Comparison of ENCODE assay signal across 17 cellular contexts in the genomic region with DNA sequence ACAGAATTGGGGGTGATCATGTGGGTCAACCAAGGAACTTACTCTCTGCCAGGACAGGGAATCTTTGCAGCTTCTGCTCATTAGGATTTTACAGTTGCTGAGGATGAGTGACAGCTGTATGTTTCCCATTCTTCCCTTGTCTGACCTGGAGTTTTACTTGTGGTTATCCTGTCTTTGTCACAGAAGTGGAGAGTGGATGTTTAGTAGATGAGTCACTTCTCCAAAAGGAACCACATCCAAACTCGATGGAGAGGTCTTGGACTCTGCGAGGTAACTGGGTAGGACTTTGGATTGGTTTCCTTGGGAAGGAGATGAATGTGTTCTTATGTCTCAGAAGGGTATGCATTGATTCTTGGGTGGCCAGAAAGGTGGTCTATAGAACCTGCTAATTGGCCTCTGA. TPM values are rescaled to one million over a fixed set of nuclear protein-coding genes. Genes with fewer than 3 reads are reported as not detected.
DNase-seq lines count a peak whose midpoint lies in the region; ATAC-seq, FAIRE-seq and TF ChIP-seq lines count a peak whose summit lies in the region.
"Had no signal": no experiment of that assay in that cellular context is flagged by ENCODE, and none has a peak within 500 bp of the region (broad histone marks: within the 10 kb centered on the region; RNA-seq: fewer than 3 reads in every experiment).

No MANE protein-coding gene starts in this region.

- no peak for TF ChIP-seq EP300 in SK-N-SH (IDR thresholded peaks at IDR 0.05; ENCODE audit: borderline replicate concordance in 1 of 2, low read depth in 1 of 2, low read length in 1 of 2)

- no peak overlapping the region for H2BK20ac ChIP-seq in H9 (ENCODE audit: low read depth, low read length, poor library complexity, severe bottlenecking)

- H3K4me3 Mint-ChIP-seq in osteocyte (ENCODE audit: unreplicated experiment): no peak overlapping the region
- H3K4me3 Mint-ChIP-seq in H9: no peak overlapping the region
- H3K4me3 Mint-ChIP-seq in activated CD8-positive, alpha-beta T cell treated with anti-CD3 and anti-CD28 coated beads for 36 hours: no peak overlapping the region
- H3K4me3 Mint-ChIP-seq: type B pancreatic cell had no signal

- 34% methylated on average over 2 of the region's 2 CpGs for WGBS in SK-N-SH (ENCODE audit: low lambda C conversion rate)
- WGBS in H9 (ENCODE audit: extremely low coverage, insufficient read length, low lambda C conversion rate): no CpG with 5 or more reads among the region's 2 CpGs

- H3K27me3 ChIP-seq in SK-N-SH (ENCODE audit: insufficient read depth): no peaks in the 10 kb centered on the region
- no peaks in the 10 kb centered on the region for H3K27me3 ChIP-seq in H9 (ENCODE audit: insufficient read depth, low read length)

- peak; percentile 94 for FAIRE-seq in RCC 7860 (lab: Jason Lieb, UNC)

- H3K27ac Mint-ChIP-seq in osteocyte (ENCODE audit: unreplicated experiment) (peak overlapping the region; percentile 2), H9 (no peak overlapping the region; a peak in 1 of 7 replicates)
- no peak overlapping the region for H3K27ac Mint-ChIP-seq in activated CD8-positive, alpha-beta T cell treated with anti-CD3 and anti-CD28 coated beads for 36 hours
- H3K27ac Mint-ChIP-seq: type B pancreatic cell had no signal

- H4K20me1 ChIP-seq in SK-N-SH (ENCODE audit: insufficient read depth) (no peaks in the 10 kb centered on the region), H9 (ENCODE audit: control insufficient read depth, insufficient read depth, insufficient read length) (no peaks in the 10 kb centered on the region)

- POLR2A ChIA-PET in SK-N-SH (lab: Yijun Ruan, JAX): no interaction called here
- POLR2A ChIA-PET in activated CD8-positive, alpha-beta T cell treated with anti-CD3 and anti-CD28 coated beads for 36 hours (lab: Charles Lee): no interaction called here

- no peak overlapping the region for H2AK5ac ChIP-seq in H9 (ENCODE audit: insufficient read length, low read length)

- TF ChIP-seq CTCF in SK-N-SH (IDR thresholded peaks at IDR 0.05) (no peak), epithelial cell of esophagus (IDR thresholded peaks at IDR 0.05; ENCODE audit: insufficient read depth, low read depth, low read length, missing control alignments) (no peak), osteocyte (IDR thresholded peaks at IDR 0.05) (no peak), H9 (conservative IDR thresholded peaks at IDR 0.05) (no peak)
- no peak for TF ChIP-seq CTCF in activated CD8-positive, alpha-beta T cell treated with anti-CD3 and anti-CD28 coated beads for 36 hours (IDR thresholded peaks at IDR 0.05)

- peaks cover 68% of the 10 kb centered on the region for H3K4me1 Mint-ChIP-seq in osteocyte (ENCODE audit: unreplicated experiment)
- H3K4me1 Mint-ChIP-seq in H9: peaks cover 24 to 26% of the 10 kb centered on the region in 2 experiments
- H3K4me1 Mint-ChIP-seq in activated CD8-positive, alpha-beta T cell treated with anti-CD3 and anti-CD28 coated beads for 36 hours (ENCODE audit: low read depth): no peaks in the 10 kb centered on the region

- no peak overlapping the region for H2BK12ac ChIP-seq in H9 (ENCODE audit: insufficient read length, low read depth, low read length)

- no peak overlapping the region for H3K4ac ChIP-seq in H9 (ENCODE audit: low read depth, low read length)

- H3K18ac ChIP-seq in H9 (ENCODE audit: insufficient read length, low read depth, low read length): no peak overlapping the region

- no peak overlapping the region for H4K5ac ChIP-seq in H9 (ENCODE audit: insufficient read length, low read depth, low read length)

- H2BK120ac ChIP-seq in H9 (ENCODE audit: low read depth, low read length, poor library complexity, severe bottlenecking): no peak overlapping the region

- H3K4me1 ChIP-seq in SK-N-SH (ENCODE audit: control insufficient read depth in 1 of 2, insufficient read depth in 2 of 2, low read depth in 1 of 2, low read length in 1 of 2) (no peaks in the 10 kb centered on the region), H9 (ENCODE audit: insufficient read depth, low read length) (no peaks in the 10 kb centered on the region; the same call in 1 of the 2 replicates)
- H3K4me1 ChIP-seq: lower lobe of right lung had no signal

- no peaks in the 10 kb centered on the region for H3K9me3 ChIP-seq in SK-N-SH
- H3K9me3 ChIP-seq in H9 (ENCODE audit: control insufficient read depth, low read depth, low read length): no peaks in the 10 kb centered on the region
- H3K9me3 ChIP-seq: lower lobe of right lung had no signal

- no peak overlapping the region for H3K14ac ChIP-seq in H9 (ENCODE audit: insufficient read depth, low read length)

- no peak for TF ChIP-seq RAD21 in SK-N-SH (IDR thresholded peaks at IDR 0.05; ENCODE audit: low read length)

- ATAC-seq in SK-N-SH treated with all-trans-retinoic acid at 6 μM for 48 hours: no peak
- no peak for ATAC-seq in activated CD8-positive, alpha-beta T cell treated with anti-CD3 and anti-CD28 coated beads for 36 hours
- ATAC-seq: lower lobe of right lung had no signal

- no peak overlapping the region for H4K91ac ChIP-seq in H9 (ENCODE audit: insufficient read length, low read depth, low read length)

- H3K4me2 ChIP-seq in SK-N-SH (no peak overlapping the region), H9 (ENCODE audit: insufficient read depth, insufficient read length, low read length) (no peak overlapping the region)

- H3K4me3 ChIP-seq in SK-N-SH (ENCODE audit: low read depth in 2 of 2, low read length in 1 of 2): no peak overlapping the region
- no peak overlapping the region for H3K4me3 ChIP-seq in epithelial cell of esophagus (ENCODE audit: low read length)
- H3K4me3 ChIP-seq: lower lobe of right lung, SK-N-MC had no signal

- H3K36me3 Mint-ChIP-seq in osteocyte (ENCODE audit: unreplicated experiment) (no peaks in the 10 kb centered on the region), H9 (ENCODE audit: insufficient read depth in 1 of 3, low read depth in 3 of 3) (peaks cover 0 to 2% (median 0%) of the 10 kb centered on the region in 3 experiments; a peak in 3 of 7 replicates)
- H3K36me3 Mint-ChIP-seq in activated CD8-positive, alpha-beta T cell treated with anti-CD3 and anti-CD28 coated beads for 36 hours (ENCODE audit: low read depth): no peaks in the 10 kb centered on the region
- H3K36me3 Mint-ChIP-seq: type B pancreatic cell had no signal

- DNase-seq in SK-N-SH: no peak
- peak; percentile 77 for DNase-seq in RCC 7860 (ENCODE audit: low spot score)
- DNase-seq in epithelial cell of esophagus (ENCODE audit: low read depth): peak; percentile 58
- DNase-seq in osteocyte (ENCODE audit: extremely low spot score, unreplicated experiment): no peak
- DNase-seq in H9: no peak
- DNase-seq in activated CD8-positive, alpha-beta T cell treated with anti-CD3 and anti-CD28 coated beads for 36 hours: no peak
- no peak for DNase-seq in activated gamma-delta T cell (lab: John Stamatoyannopoulos, UW)
- DNase-seq: activated CD4-positive, CD25-positive, alpha-beta regulatory T cell; activated T-cell treated with anti-CD3 and anti-CD28 coated beads for 4 hours; effector CD8-positive, alpha-beta T cell; lower lobe of right lung; NCI-H2029 treated with DMSO at 0.1 percent for 48 hours; NCI-H774 had no signal

- H3T11ph ChIP-seq in H9 (ENCODE audit: low read length): no peak overlapping the region

- H2AFZ ChIP-seq in SK-N-SH (ENCODE audit: low read depth): no peak overlapping the region
- no peak overlapping the region for H2AFZ ChIP-seq in H9 (ENCODE audit: low read length)

- H3K27me3 Mint-ChIP-seq in osteocyte (ENCODE audit: unreplicated experiment) (no peaks in the 10 kb centered on the region), H9 (ENCODE audit: low read depth) (no peaks in the 10 kb centered on the region)
- H3K27me3 Mint-ChIP-seq in activated CD8-positive, alpha-beta T cell treated with anti-CD3 and anti-CD28 coated beads for 36 hours: no peaks in the 10 kb centered on the region
- H3K27me3 Mint-ChIP-seq: type B pancreatic cell had no signal

- H3K9me2 ChIP-seq in SK-N-SH: no peaks in the 10 kb centered on the region

- H2BK15ac ChIP-seq in H9 (ENCODE audit: low read depth, low read length): no peak overlapping the region

- no peaks in the 10 kb centered on the region for H3F3A ChIP-seq in SK-N-SH (replicated peaks; ENCODE audit: insufficient read depth)

- no peaks in the 10 kb centered on the region for H3K9me3 Mint-ChIP-seq in osteocyte (ENCODE audit: unreplicated experiment)
- H3K9me3 Mint-ChIP-seq in H9: no peaks in the 10 kb centered on the region
- H3K9me3 Mint-ChIP-seq in activated CD8-positive, alpha-beta T cell treated with anti-CD3 and anti-CD28 coated beads for 36 hours: no peaks in the 10 kb centered on the region
- H3K9me3 Mint-ChIP-seq: type B pancreatic cell had no signal

- H3K36me3 ChIP-seq in SK-N-SH (replicated peaks in 1 of 2; ENCODE audit: control insufficient read depth in 1 of 2, insufficient read depth in 2 of 2, low read length in 1 of 2): no peaks in the 10 kb centered on the region
- H3K36me3 ChIP-seq: lower lobe of right lung had no signal

- intact Hi-C loops in activated CD8-positive, alpha-beta T cell treated with anti-CD3 and anti-CD28 coated beads for 36 hours (cut with micrococcal nuclease): no loop called here

- H4K8ac ChIP-seq in H9 (replicated peaks; ENCODE audit: insufficient read length, low read depth, low read length): no peak overlapping the region

- H3K9ac ChIP-seq in SK-N-SH: no peak overlapping the region
- H3K9ac ChIP-seq in H9 (ENCODE audit: extremely low read depth, insufficient read length, low read length): no peak overlapping the region

- H2BK5ac ChIP-seq in H9 (ENCODE audit: insufficient read length, low read length): no peak overlapping the region

- H3K79me1 ChIP-seq in H9 (ENCODE audit: insufficient read depth, low read depth, low read length, poor library complexity, severe bottlenecking): no peaks in the 10 kb centered on the region

- no peak overlapping the region for H3K56ac ChIP-seq in H9 (ENCODE audit: insufficient read length, low read depth, low read length)

- no peak overlapping the region for H3K23ac ChIP-seq in H9 (ENCODE audit: insufficient read length, low read depth, low read length)

- no peaks in the 10 kb centered on the region for H3K79me2 ChIP-seq in SK-N-SH (ENCODE audit: insufficient read depth)
- no peaks in the 10 kb centered on the region for H3K79me2 ChIP-seq in H9 (ENCODE audit: insufficient read depth, low read length)

- CTCF ChIA-PET in SK-N-SH (lab: Yijun Ruan, JAX): interaction anchor here (1.0 kb wide), 1 partner anchor 22 kb away, joined by 3 read pairs; no protein-coding TSS in a partner anchor
- CTCF ChIA-PET in activated CD8-positive, alpha-beta T cell treated with anti-CD3 and anti-CD28 coated beads for 36 hours (lab: Charles Lee): no interaction called here

- H3K27ac ChIP-seq in SK-N-SH (ENCODE audit: low read depth in 2 of 2, low read length in 1 of 2) (no peak overlapping the region), H9 (ENCODE audit: insufficient read length, low read depth, low read length) (no peak overlapping the region)
- H3K27ac ChIP-seq: 22Rv1, lower lobe of right lung, SK-N-MC had no signal

- no peaks in the 10 kb centered on the region for H3K23me2 ChIP-seq in H9 (ENCODE audit: insufficient read length, low read depth, low read length, poor library complexity, severe bottlenecking)

RNA-seq across cellular contexts. Expression of a gene that starts 53.8 kb away (rescaled TPM):
- polyA plus RNA-seq in SK-N-SH (2012; rRNA removed): 0.07 and 0.18 TPM in 2 replicates
- 0.18 and 0.39 TPM in 2 replicates for polyA plus RNA-seq in SK-N-SH (2012; cell fraction: cytosol; rRNA removed)
- polyA plus RNA-seq in SK-N-SH (2012; cell fraction: nucleus; rRNA removed): 0.21 and 0.22 TPM in 2 replicates
- total RNA-seq in osteocyte (0.39 and 0.73 TPM in 2 replicates), H9 (2021) (181 and 185 TPM in 2 replicates)
- 10 to 100 TPM; 15.2 to 15.5 TPM for total RNA-seq in activated CD8-positive, alpha-beta T cell treated with anti-CD3 and anti-CD28 coated beads for 36 hours

Comparison
In these comparisons a context has a peak if more than half of its experiments do, and no peak if none do; other contexts are left out.
1. DNase-seq: peak in RCC 7860 (single experiment) and epithelial cell of esophagus (single experiment); none in SK-N-SH (single experiment), osteocyte (single experiment), H9 (single experiment), activated CD8-positive, alpha-beta T cell treated with anti-CD3 and anti-CD28 coated beads for 36 hours (single experiment) and activated gamma-delta T cell (single experiment).
2. RNA of a gene that starts 53.8 kb away (total RNA-seq): 181 to 185 TPM in H9; 15.2 to 15.5 TPM in activated CD8-positive, alpha-beta T cell treated with anti-CD3 and anti-CD28 coated beads for 36 hours and 0.39 to 0.73 TPM in osteocyte; every median in the first group is over 10 times any median in the second.